13 cellular contexts compared by ENCODE assay signal in genomic region chr2:120540719-120541552, GRCh38.
DNase-seq lines count a peak whose midpoint lies in the region; ATAC-seq and TF ChIP-seq lines count a peak whose summit lies in the region.
"Had no signal": no experiment of that assay in that cellular context is flagged by ENCODE, and none has a peak within 500 bp of the region (broad histone marks: within the 10 kb centered on the region; RNA-seq: fewer than 3 reads in every experiment).

No MANE protein-coding gene starts in this region.

- H3K79me1 ChIP-seq in trophoblast cell (ENCODE audit: low read length), result peaks cover 2% of the 10 kb centered on the region

- peaks cover 0 to 31% (median 20%) of the 10 kb centered on the region in 12 donors for H3K4me1 ChIP-seq in heart left ventricle
- peaks cover 15 to 23% of the 10 kb centered on the region in 2 experiments for H3K4me1 ChIP-seq in trophoblast cell (ENCODE audit: control insufficient read depth in 1 of 2, insufficient read depth in 2 of 2, low read length in 2 of 2)

- H3K36me3 ChIP-seq in heart left ventricle (no peaks in the 10 kb centered on the region), trophoblast cell (ENCODE audit: control insufficient read depth in 1 of 2, insufficient read depth in 2 of 2, low read length in 2 of 2) (no peaks in the 10 kb centered on the region)
- H3K36me3 ChIP-seq: left lung had no signal

- no peak overlapping the region for H2BK120ac ChIP-seq in trophoblast cell (ENCODE audit: insufficient read depth, low read length, poor library complexity)

- peak overlapping the region; percentile 42 for H2BK12ac ChIP-seq in trophoblast cell (ENCODE audit: low read length)

- H3K14ac ChIP-seq in trophoblast cell (ENCODE audit: low read length), result peak overlapping the region; percentile 37

- ATAC-seq in heart left ventricle, result no peak
- ATAC-seq: natural killer cell had no signal

- H4K91ac ChIP-seq in trophoblast cell (ENCODE audit: low read depth, low read length), result peak overlapping the region; percentile 73

- peak overlapping the region; percentile 62 for H2AK5ac ChIP-seq in trophoblast cell (ENCODE audit: low read length)

- no peak for TF ChIP-seq POLR2A in heart left ventricle (IDR thresholded peaks at IDR 0.05)

- H3K27me3 ChIP-seq in heart left ventricle (no peaks in the 10 kb centered on the region), trophoblast cell (ENCODE audit: insufficient read depth, low read length) (no peaks in the 10 kb centered on the region)
- H3K27me3 ChIP-seq: left lung had no signal

- TF ChIP-seq CTCF in AG10803 (conservative IDR thresholded peaks at IDR 0.05; ENCODE audit: low read length), result no peak
- no peak for TF ChIP-seq CTCF in heart left ventricle (IDR thresholded peaks at IDR 0.05)

- H3K4me3 ChIP-seq in AG10803 (ENCODE audit: low read length), result no peak overlapping the region
- no peak overlapping the region for H3K4me3 ChIP-seq in heart left ventricle
- no peak overlapping the region for H3K4me3 ChIP-seq in trophoblast cell (ENCODE audit: low read depth, low read length)
- H3K4me3 ChIP-seq: left lung had no signal

- DNase-seq in AG10803 (ENCODE audit: low read depth) (peak; percentile 16), NCI-H69 (lab: John Stamatoyannopoulos, UW) (peak; percentile 45), heart left ventricle (peak in 1 of 5 donors; percentile 17), trophoblast cell (peak in 1 of 2 donors; percentile 18), pons (ENCODE audit: low spot score) (no peak), NCI-H524 treated with DMSO at 0.1 percent for 48 hours (lab: John Stamatoyannopoulos, UW) (no peak), HK-2 (ENCODE audit: unreplicated experiment) (no peak), T-helper 2 cell (no peak)
- DNase-seq: activated CD8-positive, alpha-beta memory T cell treated with anti-CD3 and anti-CD28 coated beads for 24 hours; KBM-7; left lung; natural killer cell; NCI-H2227 treated with DMSO at 0.1 percent for 48 hours had no signal

- no peak overlapping the region for H3K4ac ChIP-seq in trophoblast cell (ENCODE audit: low read depth, low read length)

- H3K9ac ChIP-seq in trophoblast cell (ENCODE audit: low read length), result no peak overlapping the region

- no peak overlapping the region for H2BK5ac ChIP-seq in trophoblast cell (ENCODE audit: low read depth, low read length, poor library complexity)

- 84 to 86% (median 85%) methylated on average over 13 of the region's 13 CpGs for WGBS in heart left ventricle, 4 donors
- no CpG with 5 or more reads among the region's 13 CpGs for WGBS in trophoblast cell (ENCODE audit: extremely low coverage, insufficient coverage, insufficient read length)

- intact Hi-C loops in heart left ventricle (cut with DNase I), result no loop called here

- H4K12ac ChIP-seq in trophoblast cell (ENCODE audit: low read depth, low read length), result no peak overlapping the region

- H3K23ac ChIP-seq in trophoblast cell (ENCODE audit: low read length), result no peak overlapping the region

- peak overlapping the region; percentile 2 for H3K4me2 ChIP-seq in trophoblast cell (ENCODE audit: low read length)

- peak overlapping the region; percentile 47 for H3K18ac ChIP-seq in trophoblast cell (ENCODE audit: low read length)

- H4K8ac ChIP-seq in trophoblast cell (ENCODE audit: low read depth, low read length), result no peak overlapping the region

- no peak overlapping the region for H2AFZ ChIP-seq in trophoblast cell (ENCODE audit: insufficient read depth, low read length, poor library complexity)

- H3K79me2 ChIP-seq in trophoblast cell (ENCODE audit: control insufficient read depth, insufficient read depth, low read length, poor library complexity), result no peaks in the 10 kb centered on the region

- H3K9me3 ChIP-seq in heart left ventricle, result no peaks in the 10 kb centered on the region
- H3K9me3 ChIP-seq in trophoblast cell (ENCODE audit: insufficient read depth, low read depth, low read length), result peaks cover under 1% of the 10 kb centered on the region
- H3K9me3 ChIP-seq: left lung had no signal

- H3K27ac ChIP-seq in heart left ventricle, result peak overlapping the region in 11 of 12 donors; percentile 15 to 82 (median 69)
- no peak overlapping the region for H3K27ac ChIP-seq in trophoblast cell (ENCODE audit: low read depth, low read length)
- H3K27ac ChIP-seq: left lung had no signal

Comparison
In these comparisons a context has a peak if more than half of its experiments do, and no peak if none do; other contexts are left out.
1. DNase-seq: peak in AG10803 (single experiment) and NCI-H69 (single experiment); none in pons (single experiment), NCI-H524 treated with DMSO at 0.1 percent for 48 hours (single experiment), HK-2 (single experiment) and T-helper 2 cell (0 of 5).